Comparison of ENCODE assay signal across 1 cellular context in genomic region chr13:43030548-43030947, GRCh38.
TF ChIP-seq lines count a peak whose summit lies in the region.

No MANE protein-coding gene starts in this region.

TF ChIP-seq in WTC11, 78 proteins besides CTCF, POLR2A, EP300 and RAD21 (continued from another document):
- TF ChIP-seq AR (CRISPR knock-in tag; IDR thresholded peaks at IDR 0.05) (no peak), NFYB (CRISPR knock-in tag; conservative IDR thresholded peaks at IDR 0.05; ENCODE audit: low read depth) (no peak), CBFB (CRISPR knock-in tag; IDR thresholded peaks at IDR 0.05; ENCODE audit: low read depth) (no peak), KAT7 (CRISPR knock-in tag; IDR thresholded peaks at IDR 0.05; ENCODE audit: borderline replicate concordance) (no peak), FOXK1 (CRISPR knock-in tag; IDR thresholded peaks at IDR 0.05) (no peak), ZNF423 (CRISPR knock-in tag; IDR thresholded peaks at IDR 0.05) (no peak), ZNF532 (CRISPR knock-in tag; IDR thresholded peaks at IDR 0.05; ENCODE audit: borderline replicate concordance) (no peak), ELF4 (CRISPR knock-in tag; IDR thresholded peaks at IDR 0.05; ENCODE audit: low read depth) (no peak), IRF1 (CRISPR knock-in tag; IDR thresholded peaks at IDR 0.05) (no peak), ATF2 (CRISPR knock-in tag; IDR thresholded peaks at IDR 0.05; ENCODE audit: borderline replicate concordance, low read depth) (no peak)
